In the genomic region with DNA sequence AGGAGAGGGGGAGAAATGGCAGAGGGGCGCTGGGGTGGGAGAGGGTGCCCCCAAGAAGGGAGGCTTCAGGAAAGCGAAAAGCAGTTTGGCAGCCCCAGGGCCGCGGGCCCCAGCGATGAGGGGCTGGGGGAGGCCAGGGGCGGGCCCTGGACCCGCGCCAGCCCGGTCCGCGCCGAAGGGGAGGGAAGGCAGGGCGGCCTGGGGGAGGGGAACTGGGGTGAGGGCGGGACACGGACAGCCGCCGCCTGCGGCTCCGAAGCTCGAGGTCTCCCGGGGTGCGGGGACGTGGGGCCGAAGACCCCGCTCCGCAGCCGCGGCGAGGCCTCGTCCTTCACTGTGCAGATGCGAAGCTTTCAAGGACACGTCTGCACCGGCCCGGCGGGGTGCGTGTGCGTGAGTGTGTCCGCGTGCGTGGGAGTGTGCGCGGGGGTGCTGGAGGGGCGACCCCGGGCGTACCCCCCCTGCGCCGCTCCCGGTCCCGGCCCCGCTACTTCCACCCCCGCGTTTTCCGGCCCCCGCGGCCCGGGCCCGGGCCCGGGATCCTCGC, we compare ENCODE assay signal across 1 cellular context.
TF ChIP-seq lines count a peak whose summit lies in the region.

No MANE protein-coding gene starts in this region.

TF ChIP-seq in HEK293, 187 proteins besides CTCF, POLR2A, EP300 and RAD21 (continued from another document and continues in another):
- TF ChIP-seq ZNF398 (tag by site-specific recombination; IDR thresholded peaks at IDR 0.05) (peak; percentile 91), ZNF701 (tag by site-specific recombination; IDR thresholded peaks at IDR 0.05) (no peak), SP3 (tag by site-specific recombination; IDR thresholded peaks at IDR 0.05) (peak; percentile 56), ZNF596 (tag by site-specific recombination; IDR thresholded peaks at IDR 0.05) (no peak), EGR2 (tag by site-specific recombination; IDR thresholded peaks at IDR 0.05; ENCODE audit: low read depth) (peak; percentile 60), ZNF558 (tag by site-specific recombination; IDR thresholded peaks at IDR 0.05) (no peak), ZBTB6 (tag by site-specific recombination; IDR thresholded peaks at IDR 0.05) (no peak), ZNF571 (tag by site-specific recombination; IDR thresholded peaks at IDR 0.05) (no peak), SP7 (tag by site-specific recombination; IDR thresholded peaks at IDR 0.05) (peak; percentile 47; the same call in 1 of the 2 replicates), ZNF155 (tag by site-specific recombination; IDR thresholded peaks at IDR 0.05) (no peak), BCL11A (tag by site-specific recombination; IDR thresholded peaks at IDR 0.05; ENCODE audit: low read depth) (no peak), ZNF280C (tag by site-specific recombination; IDR thresholded peaks at IDR 0.05) (no peak), ZNF747 (tag by site-specific recombination; IDR thresholded peaks at IDR 0.05) (no peak), ZNF514 (tag by site-specific recombination; IDR thresholded peaks at IDR 0.05) (no peak), ZNF335 (tag by site-specific recombination; conservative IDR thresholded peaks at IDR 0.05) (0 out of 2 replicates have a peak, but pooled peaks have one; percentile 38), KLF17 (tag by site-specific recombination; IDR thresholded peaks at IDR 0.05) (no peak), GLIS1 (tag by site-specific recombination; IDR thresholded peaks at IDR 0.05) (peak; percentile 81), ZEB2 (tag by site-specific recombination; IDR thresholded peaks at IDR 0.05) (0 out of 2 replicates have a peak, but pooled peaks have one; percentile 22), PRDM2 (tag by site-specific recombination; IDR thresholded peaks at IDR 0.05; ENCODE audit: borderline replicate concordance) (no peak), ELK4 (IDR thresholded peaks at IDR 0.05; ENCODE audit: borderline replicate concordance, low read depth, low read length) (no peak), ZBTB20 (tag by site-specific recombination; IDR thresholded peaks at IDR 0.05) (peak; percentile 71; the same call in 1 of the 2 replicates), SALL2 (tag by site-specific recombination; IDR thresholded peaks at IDR 0.05; ENCODE audit: borderline replicate concordance) (no peak), ZNF169 (tag by site-specific recombination; IDR thresholded peaks at IDR 0.05) (no peak), ZBTB8A (tag by site-specific recombination; IDR thresholded peaks at IDR 0.05) (peak; percentile 35; the same call in 1 of the 2 replicates), ZIC2 (tag by site-specific recombination; IDR thresholded peaks at IDR 0.05) (peak; percentile 46; the same call in 1 of the 2 replicates), ZNF707 (tag by site-specific recombination; IDR thresholded peaks at IDR 0.05) (no peak), ZNF510 (tag by site-specific recombination; IDR thresholded peaks at IDR 0.05; ENCODE audit: insufficient replicate concordance) (no peak), HOXD13 (CRISPR knock-in tag; IDR thresholded peaks at IDR 0.05; ENCODE audit: borderline replicate concordance) (no peak), ZNF624 (tag by site-specific recombination; IDR thresholded peaks at IDR 0.05) (no peak)
- TF ChIP-seq, protein P1, sequence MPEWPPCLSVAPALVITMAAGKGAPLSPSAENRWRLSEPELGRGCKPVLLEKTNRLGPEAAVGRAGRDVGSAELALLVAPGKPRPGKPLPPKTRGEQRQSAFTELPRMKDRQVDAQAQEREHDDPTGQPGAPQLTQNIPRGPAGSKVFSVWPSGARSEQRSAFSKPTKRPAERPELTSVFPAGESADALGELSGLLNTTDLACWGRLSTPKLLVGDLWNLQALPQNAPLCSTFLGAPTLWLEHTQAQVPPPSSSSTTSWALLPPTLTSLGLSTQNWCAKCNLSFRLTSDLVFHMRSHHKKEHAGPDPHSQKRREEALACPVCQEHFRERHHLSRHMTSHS (tag by site-specific recombination; IDR thresholded peaks at IDR 0.05), result no peak
- TF ChIP-seq, protein P2, sequence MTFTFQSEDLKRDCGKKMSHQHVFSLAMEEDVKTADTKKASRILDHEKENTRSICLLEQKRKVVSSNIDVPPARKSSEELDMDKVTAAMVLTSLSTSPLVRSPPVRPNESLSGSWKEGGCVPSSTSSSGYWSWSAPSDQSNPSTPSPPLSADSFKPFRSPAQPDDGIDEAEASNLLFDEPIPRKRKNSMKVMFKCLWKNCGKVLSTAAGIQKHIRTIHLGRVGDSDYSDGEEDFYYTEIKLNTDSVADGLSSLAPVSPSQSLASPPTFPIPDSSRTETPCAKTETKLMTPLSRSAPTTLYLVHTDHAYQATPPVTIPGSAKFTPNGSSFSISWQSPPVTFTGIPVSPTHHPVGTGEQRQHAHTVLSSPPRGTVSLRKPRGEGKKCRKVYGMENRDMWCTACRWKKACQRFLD (tag by site-specific recombination; IDR thresholded peaks at IDR 0.05), result no peak
- TF ChIP-seq, protein P3, sequence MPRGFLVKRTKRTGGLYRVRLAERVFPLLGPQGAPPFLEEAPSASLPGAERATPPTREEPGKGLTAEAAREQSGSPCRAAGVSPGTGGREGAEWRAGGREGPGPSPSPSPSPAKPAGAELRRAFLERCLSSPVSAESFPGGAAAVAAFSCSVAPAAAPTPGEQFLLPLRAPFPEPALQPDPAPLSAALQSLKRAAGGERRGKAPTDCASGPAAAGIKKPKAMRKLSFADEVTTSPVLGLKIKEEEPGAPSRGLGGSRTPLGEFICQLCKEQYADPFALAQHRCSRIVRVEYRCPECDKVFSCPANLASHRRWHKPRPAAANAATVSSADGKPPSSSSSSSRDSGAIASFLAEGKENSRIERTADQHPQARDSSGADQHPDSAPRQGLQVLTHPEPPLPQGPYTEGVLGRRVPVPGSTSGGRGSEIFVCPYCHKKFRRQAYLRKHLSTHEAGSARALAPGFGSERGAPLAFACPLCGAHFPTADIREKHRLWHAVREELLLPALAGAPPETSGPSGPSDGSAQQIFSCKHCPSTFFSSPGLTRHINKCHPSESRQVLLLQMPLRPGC (tag by site-specific recombination; IDR thresholded peaks at IDR 0.05), result no peak
- TF ChIP-seq, protein P4, sequence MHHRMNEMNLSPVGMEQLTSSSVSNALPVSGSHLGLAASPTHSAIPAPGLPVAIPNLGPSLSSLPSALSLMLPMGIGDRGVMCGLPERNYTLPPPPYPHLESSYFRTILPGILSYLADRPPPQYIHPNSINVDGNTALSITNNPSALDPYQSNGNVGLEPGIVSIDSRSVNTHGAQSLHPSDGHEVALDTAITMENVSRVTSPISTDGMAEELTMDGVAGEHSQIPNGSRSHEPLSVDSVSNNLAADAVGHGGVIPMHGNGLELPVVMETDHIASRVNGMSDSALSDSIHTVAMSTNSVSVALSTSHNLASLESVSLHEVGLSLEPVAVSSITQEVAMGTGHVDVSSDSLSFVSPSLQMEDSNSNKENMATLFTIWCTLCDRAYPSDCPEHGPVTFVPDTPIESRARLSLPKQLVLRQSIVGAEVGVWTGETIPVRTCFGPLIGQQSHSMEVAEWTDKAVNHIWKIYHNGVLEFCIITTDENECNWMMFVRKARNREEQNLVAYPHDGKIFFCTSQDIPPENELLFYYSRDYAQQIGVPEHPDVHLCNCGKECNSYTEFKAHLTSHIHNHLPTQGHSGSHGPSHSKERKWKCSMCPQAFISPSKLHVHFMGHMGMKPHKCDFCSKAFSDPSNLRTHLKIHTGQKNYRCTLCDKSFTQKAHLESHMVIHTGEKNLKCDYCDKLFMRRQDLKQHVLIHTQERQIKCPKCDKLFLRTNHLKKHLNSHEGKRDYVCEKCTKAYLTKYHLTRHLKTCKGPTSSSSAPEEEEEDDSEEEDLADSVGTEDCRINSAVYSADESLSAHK (tag by site-specific recombination; IDR thresholded peaks at IDR 0.05), result no peak
